Comparison of ENCODE assay signal across 13 cellular contexts in the genomic region with DNA sequence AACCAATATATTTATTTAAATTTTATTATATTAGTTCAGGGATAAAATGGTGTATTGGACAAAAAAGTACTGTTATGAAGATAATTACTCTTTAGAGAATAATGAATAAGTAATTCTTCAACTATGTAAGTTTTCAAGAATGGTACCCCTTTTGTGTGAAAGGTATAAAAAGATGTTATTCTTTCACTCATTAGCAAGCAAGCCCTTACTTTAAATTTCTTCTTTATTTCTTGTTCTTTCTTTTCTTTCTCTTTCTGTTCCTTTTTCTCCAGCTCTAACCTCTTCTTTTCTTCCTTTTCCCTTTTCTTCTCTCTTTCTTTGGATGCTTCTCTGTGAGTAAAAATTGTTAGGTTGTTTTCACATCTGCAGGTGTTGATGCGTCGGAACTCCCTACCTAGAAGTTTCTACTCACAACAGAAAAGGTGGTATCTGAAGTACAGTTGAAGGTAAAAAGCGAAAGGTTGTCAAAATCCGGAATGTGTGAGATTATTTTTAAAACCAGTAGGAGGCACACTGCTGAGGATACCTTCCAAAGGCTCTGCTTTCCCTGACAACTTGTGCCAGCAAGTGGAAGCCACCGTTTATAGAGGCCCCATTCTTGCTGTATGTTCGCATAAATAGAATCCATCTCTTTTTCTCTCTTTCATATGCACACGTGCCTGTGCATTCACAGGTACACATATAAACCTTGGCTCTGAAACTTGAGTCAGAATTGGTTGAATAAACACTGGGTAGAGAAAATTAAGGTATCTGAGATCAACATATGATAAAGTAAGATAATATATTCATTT.
DNase-seq lines count a peak whose midpoint lies in the region; ATAC-seq and TF ChIP-seq lines count a peak whose summit lies in the region.
"Had no signal": no experiment of that assay in that cellular context is flagged by ENCODE, and none has a peak within 500 bp of the region (broad histone marks: within the 10 kb centered on the region; RNA-seq: fewer than 3 reads in every experiment).

No MANE protein-coding gene starts in this region.

- H3K27me3 ChIP-seq in brain microvascular endothelial cell (replicated peaks), result no peaks in the 10 kb centered on the region
- H3K27me3 ChIP-seq: BLaER1, colonic mucosa had no signal

- TF ChIP-seq CTCF in brain microvascular endothelial cell (IDR thresholded peaks at IDR 0.05; ENCODE audit: low read depth, low read length, missing control alignments) (peak; percentile 31), neural crest cell (conservative IDR thresholded peaks at IDR 0.05) (peak; percentile 36)

- no peak for DNase-seq in activated T-cell treated with anti-CD3 and anti-CD28 coated beads, Interleukin-2, amount 50 U/mL, for 24 hours
- DNase-seq in activated T-cell treated with anti-CD3 and anti-CD28 coated beads, Interleukin-2, amount 50 U/mL, for 48 hours, result no peak
- DNase-seq in KBM-7 (peak; percentile 11), brain microvascular endothelial cell (no peak), neural crest cell (ENCODE audit: low read depth, low spot score) (no peak), RPMI8226 (no peak), UCSD-AML1 (lab: John Stamatoyannopoulos, UW; ENCODE audit: unreplicated experiment) (no peak)
- DNase-seq: colonic mucosa; left ventricle myocardium superior; NCI-H1436; stimulated activated CD4-positive, alpha-beta T cell treated with anti-CD3 and anti-CD28 coated beads, Interleukin-4, amount 100 ng/mL, for 1 hour had no signal

- H3K27ac ChIP-seq in brain microvascular endothelial cell, result peak overlapping the region; percentile 86
- H3K27ac ChIP-seq: BLaER1, colonic mucosa had no signal

- H3K36me3 ChIP-seq in brain microvascular endothelial cell (replicated peaks), result no peaks in the 10 kb centered on the region
- H3K36me3 ChIP-seq: BLaER1, colonic mucosa had no signal

- in situ Hi-C loops in KBM-7 (cut with MboI; ENCODE audit: low pct_unique_long_range_greater_than_20kb, low sequenced_read_pairs), result no loop called here
- in situ Hi-C loops in brain microvascular endothelial cell (cut with HindIII; ENCODE audit: low pct_ligation_motif_present, low sequenced_read_pairs), result no loop called here

- H3K4me3 Mint-ChIP-seq in activated T-cell treated with anti-CD3 and anti-CD28 coated beads, Interleukin-2, amount 50 U/mL, for 24 hours, result no peak overlapping the region
- no peak overlapping the region for H3K4me3 Mint-ChIP-seq in neural crest cell

- no peak overlapping the region for H3K4me3 ChIP-seq in brain microvascular endothelial cell (ENCODE audit: low read depth, low read length)
- H3K4me3 ChIP-seq: BLaER1, colonic mucosa had no signal

- no peak for ATAC-seq in GM21381 (IDR thresholded peaks at IDR 0.05; ENCODE audit: unreplicated experiment)
- ATAC-seq: left ventricle myocardium superior had no signal

- peaks cover 60% of the 10 kb centered on the region for H3K36me3 Mint-ChIP-seq in activated T-cell treated with anti-CD3 and anti-CD28 coated beads, Interleukin-2, amount 50 U/mL, for 24 hours (ENCODE audit: low read depth)
- no peaks in the 10 kb centered on the region for H3K36me3 Mint-ChIP-seq in neural crest cell (ENCODE audit: low read depth)

- H3K27me3 Mint-ChIP-seq in activated T-cell treated with anti-CD3 and anti-CD28 coated beads, Interleukin-2, amount 50 U/mL, for 24 hours, result no peaks in the 10 kb centered on the region
- H3K27me3 Mint-ChIP-seq in neural crest cell (ENCODE audit: low read depth), result no peaks in the 10 kb centered on the region

- H3K4me1 Mint-ChIP-seq in activated T-cell treated with anti-CD3 and anti-CD28 coated beads, Interleukin-2, amount 50 U/mL, for 24 hours (ENCODE audit: low read depth), result peaks cover 44% of the 10 kb centered on the region
- H3K4me1 Mint-ChIP-seq in neural crest cell, result no peaks in the 10 kb centered on the region

- H3K9me3 Mint-ChIP-seq in activated T-cell treated with anti-CD3 and anti-CD28 coated beads, Interleukin-2, amount 50 U/mL, for 24 hours, result no peaks in the 10 kb centered on the region
- no peaks in the 10 kb centered on the region for H3K9me3 Mint-ChIP-seq in neural crest cell

- peak overlapping the region; percentile 78 for H3K27ac Mint-ChIP-seq in activated T-cell treated with anti-CD3 and anti-CD28 coated beads, Interleukin-2, amount 50 U/mL, for 24 hours
- no peak overlapping the region for H3K27ac Mint-ChIP-seq in neural crest cell (ENCODE audit: unreplicated experiment)
